ENCODE assay signal across 9 cellular contexts in genomic region chr16:2560798-2561133, GRCh38. TPM values are rescaled to one million over a fixed set of nuclear protein-coding genes. Genes with fewer than 3 reads are reported as not detected.
DNase-seq lines count a peak whose midpoint lies in the region; ATAC-seq and TF ChIP-seq lines count a peak whose summit lies in the region.
"Not testable (repeated sequence)": the region's sequence is repeated elsewhere in the genome, so short reads cannot be mapped to it uniquely, and the experiment has no call there.
"Had no signal": no experiment of that assay in that cellular context is flagged by ENCODE, and none has a peak within 500 bp of the region (broad histone marks: within the 10 kb centered on the region; RNA-seq: fewer than 3 reads in every experiment).

No MANE protein-coding gene starts in this region.

- H3K27ac Mint-ChIP-seq in CD8-positive, alpha-beta memory T cell: not testable (repeated sequence)

- not testable (repeated sequence) for H3K27me3 Mint-ChIP-seq in CD8-positive, alpha-beta memory T cell

- intact Hi-C loops in ascending aorta (cut with DNase I); Right ventricle myocardium inferior (cut with DNase I): not testable (repeated sequence)

- peak in 2 of 3 experiments; percentile 23 to 32 for TF ChIP-seq CTCF in ascending aorta (IDR thresholded peaks at IDR 0.05)
- TF ChIP-seq CTCF in omental fat pad (IDR thresholded peaks at IDR 0.05): not testable (repeated sequence)

- not testable (repeated sequence) for H3K36me3 ChIP-seq in CD8-positive, alpha-beta memory T cell (ENCODE audit: insufficient read depth, low read length); ascending aorta

- not testable (repeated sequence) for H3K27ac ChIP-seq in CD8-positive, alpha-beta memory T cell (ENCODE audit: low read depth, low read length); ascending aorta

- not testable (repeated sequence) for H3K9me3 ChIP-seq in CD8-positive, alpha-beta memory T cell (ENCODE audit: low read length); ascending aorta

- H3K4me1 ChIP-seq in CD8-positive, alpha-beta memory T cell (ENCODE audit: insufficient read depth, low read length); ascending aorta: not testable (repeated sequence)

- not testable (repeated sequence) for H3K4me1 Mint-ChIP-seq in CD8-positive, alpha-beta memory T cell

- H3K36me3 Mint-ChIP-seq in CD8-positive, alpha-beta memory T cell: not testable (repeated sequence)

- CTCF ChIA-PET in CD8-positive, alpha-beta memory T cell (lab: Charles Lee): not testable (repeated sequence)

- POLR2A ChIA-PET in CD8-positive, alpha-beta memory T cell (lab: Charles Lee): not testable (repeated sequence)

- not testable (repeated sequence) for H3K4me3 ChIP-seq in CD8-positive, alpha-beta memory T cell (ENCODE audit: low read length); ascending aorta

- not testable (repeated sequence) for H3K27me3 ChIP-seq in CD8-positive, alpha-beta memory T cell (ENCODE audit: insufficient read depth, low read length, poor library complexity, severe bottlenecking); ascending aorta

- peak; percentile 35 to 80 (median 49) for DNase-seq in CD8-positive, alpha-beta memory T cell
- peak; percentile 64 for DNase-seq in activated CD4-positive, alpha-beta T cell treated with anti-CD3 and anti-CD28 coated beads, Interleukin-2, amount 50 U/mL, for 1 hour
- DNase-seq in ascending aorta (ENCODE audit: low spot score in 2 of 2) (peak in 1 of 2 donors; percentile 73), Right ventricle myocardium inferior (ENCODE audit: missing footprints) (peak; percentile 76), omental fat pad (ENCODE audit: low spot score) (peak; percentile 64)
- DNase-seq in stimulated activated CD8-positive, alpha-beta memory T cell treated with anti-CD3 and anti-CD28 coated beads, Interleukin-4, amount 100 ng/mL, for 24 hours (ENCODE audit: low read depth): peak; percentile 45

- H3K9me3 Mint-ChIP-seq in CD8-positive, alpha-beta memory T cell: not testable (repeated sequence)

- H3K4me3 Mint-ChIP-seq in CD8-positive, alpha-beta memory T cell: not testable (repeated sequence)

- peak; percentile 46 for ATAC-seq in GM21423 (IDR thresholded peaks at IDR 0.05; ENCODE audit: unreplicated experiment)
- ATAC-seq in HG03571 (IDR thresholded peaks at IDR 0.05; ENCODE audit: unreplicated experiment): peak; percentile 44
- ATAC-seq in Right ventricle myocardium inferior: peak; percentile 83
- peak; percentile 70 for ATAC-seq in omental fat pad (ENCODE audit: low FRiP score)

RNA-seq across cellular contexts. Expression of gene PDPK1, which starts 22.9 kb away (rescaled TPM):
- total RNA-seq in CD8-positive, alpha-beta memory T cell: 10 to 100 TPM; 56.8 to 58.5 TPM
- 46.2 TPM for polyA plus RNA-seq in CD8-positive, alpha-beta memory T cell
- total RNA-seq in ascending aorta: 23.2 TPM
- total RNA-seq in Right ventricle myocardium inferior: 47.1 TPM
- total RNA-seq in omental fat pad: 10 to 100 TPM; 22.2 to 34.5 (median 25.6) TPM

RNA-seq across cellular contexts. Expression of gene CEMP1, which starts 29.6 kb away (rescaled TPM):
- total RNA-seq in CD8-positive, alpha-beta memory T cell: under 1 TPM in 1 of 2 experiments, not detected in 1; 0.16 TPM
- polyA plus RNA-seq in CD8-positive, alpha-beta memory T cell: 3.3 TPM
- total RNA-seq in ascending aorta (not detected), Right ventricle myocardium inferior (not detected), omental fat pad (not detected)
- total RNA-seq: NCI-H460 had no signal

RNA-seq across cellular contexts. Expression of gene AMDHD2, which starts 40.6 kb away (rescaled TPM):
- 10 to 100 TPM; 34.1 to 35.5 TPM for total RNA-seq in CD8-positive, alpha-beta memory T cell
- polyA plus RNA-seq in CD8-positive, alpha-beta memory T cell: 21.2 TPM
- 16.1 TPM for total RNA-seq in ascending aorta
- total RNA-seq in Right ventricle myocardium inferior: 16.2 TPM
- total RNA-seq in omental fat pad: 10 to 100 TPM; 26.7 to 35.9 (median 30.7) TPM

RNA-seq across cellular contexts. Expression of gene ATP6V0C, which starts 47.0 kb away (rescaled TPM):
- 100 to 1,000 TPM; 154 to 157 TPM for total RNA-seq in CD8-positive, alpha-beta memory T cell
- polyA plus RNA-seq in CD8-positive, alpha-beta memory T cell: 101 TPM
- total RNA-seq in ascending aorta (91.9 TPM), Right ventricle myocardium inferior (137 TPM), omental fat pad (100 to 1,000 TPM in 1 of 4 donors, 10 to 100 TPM in 3; 43.5 to 113 (median 67.9) TPM)
